ENCODE assay signal across 8 cellular contexts in the genomic region with DNA sequence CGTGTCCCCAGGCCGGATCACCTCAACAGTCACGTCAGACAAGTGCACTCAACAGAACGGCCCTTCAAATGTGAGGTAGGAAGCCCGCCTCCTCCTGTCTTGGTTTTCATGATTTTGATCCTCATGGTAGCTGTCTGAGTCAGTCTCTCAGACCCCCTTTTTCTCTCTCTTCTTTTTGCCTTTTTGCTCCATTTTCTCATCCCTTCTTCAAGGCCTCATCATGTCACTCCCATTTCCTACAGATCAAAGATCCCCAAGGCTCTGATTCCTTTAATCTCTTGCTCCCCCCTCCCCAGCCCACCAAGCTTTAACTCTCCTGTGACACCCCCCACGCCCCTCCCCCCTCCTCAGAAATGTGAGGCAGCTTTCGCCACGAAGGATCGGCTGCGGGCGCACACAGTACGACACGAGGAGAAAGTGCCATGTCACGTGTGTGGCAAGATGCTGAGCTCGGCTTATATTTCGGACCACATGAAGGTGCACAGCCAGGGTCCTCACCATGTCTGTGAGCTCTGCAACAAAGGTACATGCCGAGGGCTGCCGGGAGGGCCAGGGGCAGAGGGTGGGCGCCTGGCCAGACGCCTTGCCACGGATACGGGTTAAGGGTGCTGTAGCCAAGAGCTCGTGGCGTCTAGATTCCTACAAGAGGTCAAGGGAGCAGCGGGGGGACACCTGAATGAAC. TPM values are rescaled to one million over a fixed set of nuclear protein-coding genes. Genes with fewer than 3 reads are reported as not detected.
DNase-seq lines count a peak whose midpoint lies in the region; ATAC-seq and TF ChIP-seq lines count a peak whose summit lies in the region.

No MANE protein-coding gene starts in this region.

- peaks cover 59% of the 10 kb centered on the region for H3K4me1 ChIP-seq in skeletal muscle satellite cell (ENCODE audit: control insufficient read depth, insufficient read depth, low read length)
- H3K4me1 ChIP-seq in foreskin keratinocyte = peaks cover 7% of the 10 kb centered on the region

- no peak for ATAC-seq in foreskin keratinocyte

- no peak overlapping the region for H3K27ac ChIP-seq in foreskin keratinocyte

- TF ChIP-seq CTCF in fibroblast of the aortic adventitia (IDR thresholded peaks at IDR 0.05; ENCODE audit: insufficient read depth, low read length) = no peak
- no peak for TF ChIP-seq CTCF in foreskin keratinocyte (conservative IDR thresholded peaks at IDR 0.05)

- no peaks in the 10 kb centered on the region for H3K9me3 ChIP-seq in skeletal muscle satellite cell (replicated peaks; ENCODE audit: low read length)

- peak; percentile 54 for DNase-seq in DMS 273 (lab: John Stamatoyannopoulos, UW; ENCODE audit: unreplicated experiment)
- DNase-seq in DMS 273 treated with DMSO at 0.1 percent for 48 hours (lab: John Stamatoyannopoulos, UW) = no peak
- peak; percentile 51 to 59 for DNase-seq in activated CD4-positive, alpha-beta T cell treated with anti-CD3 and anti-CD28 coated beads, Interleukin-2, amount 50 U/mL, for 48 hours
- DNase-seq in fibroblast of the aortic adventitia (ENCODE audit: low read depth) = no peak
- DNase-seq in foreskin keratinocyte = no peak
- DNase-seq in NCI-H446 treated with DMSO at 0.1 percent for 48 hours (lab: John Stamatoyannopoulos, UW) = no peak
- DNase-seq in HK-2 (ENCODE audit: unreplicated experiment) = no peak

- peak overlapping the region; percentile 77 for H3K9ac ChIP-seq in skeletal muscle satellite cell (ENCODE audit: low read depth, low read length)

- H3K36me3 ChIP-seq in skeletal muscle satellite cell (ENCODE audit: insufficient read depth, low read length) = peaks cover 22% of the 10 kb centered on the region

- peak overlapping the region; percentile 89 for H3K4me2 ChIP-seq in skeletal muscle satellite cell (ENCODE audit: low read length)

- H3K27me3 ChIP-seq in skeletal muscle satellite cell (ENCODE audit: control insufficient read depth, insufficient read depth, low read length) (no peaks in the 10 kb centered on the region), foreskin keratinocyte (peaks cover 7% of the 10 kb centered on the region)

- H3K4me3 ChIP-seq in fibroblast of the aortic adventitia (ENCODE audit: low read depth, low read length) = peak overlapping the region; percentile 75
- H3K4me3 ChIP-seq in skeletal muscle satellite cell (ENCODE audit: low read length) = peak overlapping the region; percentile 77

RNA-seq across cellular contexts. Expression of a gene that starts 2.0 kb away (rescaled TPM):
- total RNA-seq in fibroblast of the aortic adventitia (ENCODE audit: low replicate concordance) = 74.0 and 159 TPM in 2 replicates
- 167 and 206 TPM in 2 replicates for total RNA-seq in skeletal muscle satellite cell (2012; rRNA removed)
- total RNA-seq in foreskin keratinocyte = 171 and 172 TPM in 2 replicates
- 154 and 167 TPM in 2 replicates for polyA plus RNA-seq in foreskin keratinocyte

RNA-seq across cellular contexts. Expression of a gene that starts 3.6 kb away (rescaled TPM):
- total RNA-seq in fibroblast of the aortic adventitia (ENCODE audit: low replicate concordance) (7.7 and 32.0 TPM in 2 replicates), foreskin keratinocyte (0.11 and 0.51 TPM in 2 replicates)
- total RNA-seq in skeletal muscle satellite cell (2012; rRNA removed) = 0.25 and 2.0 TPM in 2 replicates
- 0.06 and 0.24 TPM in 2 replicates for polyA plus RNA-seq in foreskin keratinocyte

RNA-seq across cellular contexts. Expression of a gene that starts 7.6 kb away (rescaled TPM):
- total RNA-seq in fibroblast of the aortic adventitia (ENCODE audit: low replicate concordance) = 23.4 and 61.2 TPM in 2 replicates
- 18.6 and 19.8 TPM in 2 replicates for total RNA-seq in skeletal muscle satellite cell (2012; rRNA removed)
- 41.9 and 50.4 TPM in 2 replicates for total RNA-seq in foreskin keratinocyte
- polyA plus RNA-seq in foreskin keratinocyte = 51.7 and 54.6 TPM in 2 replicates

RNA-seq across cellular contexts. Expression of a gene that starts 11.9 kb away (rescaled TPM):
- 202 and 275 TPM in 2 replicates for total RNA-seq in fibroblast of the aortic adventitia (ENCODE audit: low replicate concordance)
- 301 and 302 TPM in 2 replicates for total RNA-seq in skeletal muscle satellite cell (2012; rRNA removed)
- 132 and 138 TPM in 2 replicates for total RNA-seq in foreskin keratinocyte
- 111 and 123 TPM in 2 replicates for polyA plus RNA-seq in foreskin keratinocyte

RNA-seq across cellular contexts. Expression of a gene that starts 17.8 kb away (rescaled TPM):
- total RNA-seq in fibroblast of the aortic adventitia (ENCODE audit: low replicate concordance) (7.2 and 52.4 TPM in 2 replicates), foreskin keratinocyte (71.9 and 89.9 TPM in 2 replicates)
- total RNA-seq in skeletal muscle satellite cell (2012; rRNA removed) = 34.5 and 46.1 TPM in 2 replicates
- 77.1 and 90.6 TPM in 2 replicates for polyA plus RNA-seq in foreskin keratinocyte

Comparison
In these comparisons a context has a peak if more than half of its experiments do, and no peak if none do; other contexts are left out.
1. DNase-seq: peak in DMS 273 (single experiment) and activated CD4-positive, alpha-beta T cell treated with anti-CD3 and anti-CD28 coated beads, Interleukin-2, amount 50 U/mL, for 48 hours (2 of 2); none in DMS 273 treated with DMSO at 0.1 percent for 48 hours (single experiment), fibroblast of the aortic adventitia (single experiment), foreskin keratinocyte (0 of 2), NCI-H446 treated with DMSO at 0.1 percent for 48 hours (single experiment) and HK-2 (single experiment).